ENCODE assay signal across 1 cellular context in genomic region chr12:49644620-49644994, GRCh38.
TF ChIP-seq lines count a peak whose summit lies in the region.

No MANE protein-coding gene starts in this region.

TF ChIP-seq in HEK293, 187 proteins besides CTCF, POLR2A, EP300 and RAD21 (continued from another document):
- TF ChIP-seq EGR2 (tag by site-specific recombination; IDR thresholded peaks at IDR 0.05; ENCODE audit: low read depth) (no peak), ZIC2 (tag by site-specific recombination; IDR thresholded peaks at IDR 0.05) (no peak), ZNF423 (tag by site-specific recombination; IDR thresholded peaks at IDR 0.05) (no peak), SCRT2 (tag by site-specific recombination; IDR thresholded peaks at IDR 0.05) (no peak), ZNF473 (tag by site-specific recombination; IDR thresholded peaks at IDR 0.05) (no peak), SP2 (tag by site-specific recombination; IDR thresholded peaks at IDR 0.05) (no peak), ZNF221 (tag by site-specific recombination; IDR thresholded peaks at IDR 0.05; ENCODE audit: borderline replicate concordance) (no peak), IKZF3 (tag by site-specific recombination; IDR thresholded peaks at IDR 0.05) (no peak), ZNF596 (tag by site-specific recombination; IDR thresholded peaks at IDR 0.05) (no peak), ZNF398 (tag by site-specific recombination; IDR thresholded peaks at IDR 0.05) (no peak), MYNN (tag by site-specific recombination; IDR thresholded peaks at IDR 0.05; ENCODE audit: borderline replicate concordance) (no peak), SALL2 (tag by site-specific recombination; IDR thresholded peaks at IDR 0.05; ENCODE audit: borderline replicate concordance) (no peak), ZNF785 (tag by site-specific recombination; IDR thresholded peaks at IDR 0.05) (no peak), ZNF114 (tag by site-specific recombination; IDR thresholded peaks at IDR 0.05) (no peak), ZNF169 (tag by site-specific recombination; IDR thresholded peaks at IDR 0.05) (no peak), ZNF302 (tag by site-specific recombination; IDR thresholded peaks at IDR 0.05; ENCODE audit: low read depth) (no peak), ZBTB11 (tag by site-specific recombination; conservative IDR thresholded peaks at IDR 0.05; ENCODE audit: low read depth) (no peak), ZSCAN30 (tag by site-specific recombination; IDR thresholded peaks at IDR 0.05) (peak; percentile 44; the same call in 1 of the 2 replicates), ZNF660 (tag by site-specific recombination; IDR thresholded peaks at IDR 0.05) (peak; percentile 50; the same call in 1 of the 2 replicates), BCL11A (tag by site-specific recombination; IDR thresholded peaks at IDR 0.05; ENCODE audit: low read depth) (no peak), ZNF223 (tag by site-specific recombination; IDR thresholded peaks at IDR 0.05) (no peak), ZNF639 (tag by site-specific recombination; IDR thresholded peaks at IDR 0.05) (no peak), HOXC10 (CRISPR knock-in tag; IDR thresholded peaks at IDR 0.05) (no peak), ZNF10 (tag by site-specific recombination; IDR thresholded peaks at IDR 0.05) (no peak), ZNF366 (tag by site-specific recombination; conservative IDR thresholded peaks at IDR 0.05) (no peak), ZNF792 (tag by site-specific recombination; IDR thresholded peaks at IDR 0.05) (no peak)
